30 cellular contexts compared by ENCODE assay signal in genomic region chr1:153293847-153294246, GRCh38. TPM values are rescaled to one million over a fixed set of nuclear protein-coding genes. Genes with fewer than 3 reads are reported as not detected.
DNase-seq lines count a peak whose midpoint lies in the region; ATAC-seq and TF ChIP-seq lines count a peak whose summit lies in the region.
"Had no signal": no experiment of that assay in that cellular context is flagged by ENCODE, and none has a peak within 500 bp of the region (broad histone marks: within the 10 kb centered on the region; RNA-seq: fewer than 3 reads in every experiment).

No MANE protein-coding gene starts in this region.

- no peak overlapping the region for H3K4me3 Mint-ChIP-seq in activated naive CD4-positive, alpha-beta T cell treated with anti-CD3 and anti-CD28 coated beads for 36 hours
- no peak overlapping the region for H3K4me3 Mint-ChIP-seq in activated naive CD4-positive, alpha-beta T cell treated with anti-CD3 and anti-CD28 coated beads, Interleukin-2, amount 10 ng/mL, durations not matched to agents 7 days and 5 days
- peak overlapping the region in 1 of 2 donors; percentile 31 for H3K4me3 Mint-ChIP-seq in stimulated activated naive B cell treated with anti-CD40 and anti-IgM and Interleukin-4, amounts not matched to agents 10 μg/mL and 1 μg/mL and 100 μg/mL, for 72 hours
- H3K4me3 Mint-ChIP-seq: brain, neural crest cell had no signal

- in situ Hi-C loops in KBM-7 (cut with MboI; ENCODE audit: low pct_unique_long_range_greater_than_20kb, low sequenced_read_pairs): no loop called here

- no peak overlapping the region for H3K27ac Mint-ChIP-seq in activated naive CD4-positive, alpha-beta T cell treated with anti-CD3 and anti-CD28 coated beads for 36 hours
- no peak overlapping the region for H3K27ac Mint-ChIP-seq in activated naive CD4-positive, alpha-beta T cell treated with anti-CD3 and anti-CD28 coated beads, Interleukin-2, amount 10 ng/mL, durations not matched to agents 7 days and 5 days
- H3K27ac Mint-ChIP-seq in stimulated activated naive B cell treated with anti-CD40 and anti-IgM and Interleukin-4, amounts not matched to agents 10 μg/mL and 1 μg/mL and 100 μg/mL, for 72 hours: no peak overlapping the region
- H3K27ac Mint-ChIP-seq: brain had no signal

- H3K4me3 ChIP-seq in hepatocyte: no peak overlapping the region
- H3K4me3 ChIP-seq: A549, mucosa of descending colon, SK-N-MC, upper lobe of left lung had no signal

- no peak overlapping the region for H3K27ac ChIP-seq in hepatocyte
- H3K27ac ChIP-seq: A549, HL-60, RWPE1, SK-N-MC, upper lobe of left lung had no signal

- ATAC-seq in stimulated activated naive B cell treated with anti-CD40 and anti-IgM and Interleukin-4, amounts not matched to agents 10 μg/mL and 1 μg/mL and 100 μg/mL, for 72 hours (replicated peaks): peak; percentile 21 to 48
- ATAC-seq in HG02588 (IDR thresholded peaks at IDR 0.05; ENCODE audit: unreplicated experiment): no peak
- ATAC-seq: A549, HepG2, mucosa of descending colon, sciatic nerve had no signal

- TF ChIP-seq CTCF in hepatocyte (IDR thresholded peaks at IDR 0.05; ENCODE audit: poor library complexity): no peak

- H3K4me1 ChIP-seq in hepatocyte (ENCODE audit: insufficient read depth): no peaks in the 10 kb centered on the region
- H3K4me1 ChIP-seq: A549, upper lobe of left lung had no signal

- no peak overlapping the region for H3K4me2 ChIP-seq in hepatocyte
- H3K4me2 ChIP-seq: A549 had no signal

- no peaks in the 10 kb centered on the region for H3K9me2 ChIP-seq in hepatocyte (replicated peaks; ENCODE audit: insufficient read depth)

- CTCF ChIA-PET in activated naive CD4-positive, alpha-beta T cell treated with anti-CD3 and anti-CD28 coated beads for 36 hours (lab: Charles Lee): interaction anchor here (1.5 kb wide), 1 partner anchor 20 kb away, joined by 3 read pairs; no protein-coding TSS in a partner anchor
- CTCF ChIA-PET in activated naive CD4-positive, alpha-beta T cell treated with anti-CD3 and anti-CD28 coated beads, Interleukin-2, amount 10 ng/mL, durations not matched to agents 7 days and 5 days (lab: Charles Lee): no interaction called here

- no peaks in the 10 kb centered on the region for H3K36me3 Mint-ChIP-seq in activated naive CD4-positive, alpha-beta T cell treated with anti-CD3 and anti-CD28 coated beads for 36 hours (ENCODE audit: low read depth)
- H3K36me3 Mint-ChIP-seq in activated naive CD4-positive, alpha-beta T cell treated with anti-CD3 and anti-CD28 coated beads, Interleukin-2, amount 10 ng/mL, durations not matched to agents 7 days and 5 days: no peaks in the 10 kb centered on the region
- H3K36me3 Mint-ChIP-seq in stimulated activated naive B cell treated with anti-CD40 and anti-IgM and Interleukin-4, amounts not matched to agents 10 μg/mL and 1 μg/mL and 100 μg/mL, for 72 hours: no peaks in the 10 kb centered on the region
- H3K36me3 Mint-ChIP-seq: brain had no signal

- WGBS in hepatocyte (ENCODE audit: low lambda C conversion rate, missing lambda C conversion rate): 62% methylated on average over 9 of the region's 9 CpGs

- H4K20me1 ChIP-seq in hepatocyte (ENCODE audit: insufficient read depth, poor library complexity, severe bottlenecking): no peaks in the 10 kb centered on the region

- no peaks in the 10 kb centered on the region for H3K79me2 ChIP-seq in hepatocyte

- no peak overlapping the region for H2AFZ ChIP-seq in hepatocyte

- H3K9me3 Mint-ChIP-seq in activated naive CD4-positive, alpha-beta T cell treated with anti-CD3 and anti-CD28 coated beads for 36 hours: no peaks in the 10 kb centered on the region
- H3K9me3 Mint-ChIP-seq in activated naive CD4-positive, alpha-beta T cell treated with anti-CD3 and anti-CD28 coated beads, Interleukin-2, amount 10 ng/mL, durations not matched to agents 7 days and 5 days: no peaks in the 10 kb centered on the region
- no peaks in the 10 kb centered on the region for H3K9me3 Mint-ChIP-seq in stimulated activated naive B cell treated with anti-CD40 and anti-IgM and Interleukin-4, amounts not matched to agents 10 μg/mL and 1 μg/mL and 100 μg/mL, for 72 hours
- H3K9me3 Mint-ChIP-seq: brain, neural crest cell had no signal

- peak; percentile 27 for DNase-seq in activated naive CD4-positive, alpha-beta T cell treated with anti-CD3 and anti-CD28 coated beads for 36 hours
- no peak for DNase-seq in activated naive CD4-positive, alpha-beta T cell treated with anti-CD3 and anti-CD28 coated beads, Interleukin-2, amount 10 ng/mL, durations not matched to agents 7 days and 5 days
- DNase-seq in KBM-7 (peak; percentile 9), RPMI8226 (no peak), hepatocyte (ENCODE audit: low spot score) (no peak)
- DNase-seq in central memory CD4-positive, alpha-beta T cell: peak; percentile 7
- no peak for DNase-seq in stimulated activated naive B cell treated with anti-CD40 and anti-IgM and Interleukin-4, amounts not matched to agents 10 μg/mL and 1 μg/mL and 100 μg/mL, for 72 hours
- DNase-seq: activated gamma-delta T cell; effector CD4-positive, alpha-beta T cell; erythroblast; foreskin melanocyte; H7; hypothalamus; mucosa of descending colon; NCI-H1417 treated with DMSO at 0.1 percent for 48 hours; NCI-H774; stimulated activated CD8-positive, alpha-beta memory T cell treated with anti-CD3 and anti-CD28 coated beads, Interleukin-4, amount 100 ng/mL, for 48 hours had no signal

- H3K36me3 ChIP-seq in hepatocyte (replicated peaks; ENCODE audit: insufficient read depth, low read depth): no peaks in the 10 kb centered on the region
- H3K36me3 ChIP-seq: upper lobe of left lung had no signal

- peaks cover 8% of the 10 kb centered on the region for H3K27me3 Mint-ChIP-seq in activated naive CD4-positive, alpha-beta T cell treated with anti-CD3 and anti-CD28 coated beads for 36 hours (ENCODE audit: low read depth)
- H3K27me3 Mint-ChIP-seq in activated naive CD4-positive, alpha-beta T cell treated with anti-CD3 and anti-CD28 coated beads, Interleukin-2, amount 10 ng/mL, durations not matched to agents 7 days and 5 days: peaks cover 30% of the 10 kb centered on the region
- H3K27me3 Mint-ChIP-seq in stimulated activated naive B cell treated with anti-CD40 and anti-IgM and Interleukin-4, amounts not matched to agents 10 μg/mL and 1 μg/mL and 100 μg/mL, for 72 hours: peaks cover 5 to 12% of the 10 kb centered on the region in 2 donors

- intact Hi-C loops in activated naive CD4-positive, alpha-beta T cell treated with anti-CD3 and anti-CD28 coated beads for 36 hours (cut with micrococcal nuclease): no loop called here

- H3K27me3 ChIP-seq in hepatocyte: no peaks in the 10 kb centered on the region
- H3K27me3 ChIP-seq: upper lobe of left lung had no signal

- H3K9me3 ChIP-seq in hepatocyte (ENCODE audit: low read depth): no peaks in the 10 kb centered on the region
- H3K9me3 ChIP-seq: A549, mucosa of descending colon, upper lobe of left lung had no signal

- H3K4me1 Mint-ChIP-seq in activated naive CD4-positive, alpha-beta T cell treated with anti-CD3 and anti-CD28 coated beads for 36 hours (ENCODE audit: low read depth): peaks cover 16% of the 10 kb centered on the region
- H3K4me1 Mint-ChIP-seq in activated naive CD4-positive, alpha-beta T cell treated with anti-CD3 and anti-CD28 coated beads, Interleukin-2, amount 10 ng/mL, durations not matched to agents 7 days and 5 days: peaks cover 21% of the 10 kb centered on the region
- peaks cover 48 to 57% of the 10 kb centered on the region in 2 donors for H3K4me1 Mint-ChIP-seq in stimulated activated naive B cell treated with anti-CD40 and anti-IgM and Interleukin-4, amounts not matched to agents 10 μg/mL and 1 μg/mL and 100 μg/mL, for 72 hours
- H3K4me1 Mint-ChIP-seq: brain, neural crest cell had no signal

RNA-seq across cellular contexts. Expression of gene PGLYRP3, which starts 18.9 kb away (rescaled TPM):
- total RNA-seq in activated naive CD4-positive, alpha-beta T cell treated with anti-CD3 and anti-CD28 coated beads for 36 hours: not detected
- not detected in 2 replicates for total RNA-seq in hepatocyte
- polyA plus RNA-seq in hepatocyte: not detected in 2 replicates
- total RNA-seq: H7, HepG2, liver, MCF 10A, mucosa of descending colon, neural crest cell, sciatic nerve, upper lobe of left lung had no signal
- polyA plus RNA-seq: A549, BJ, HepG2, liver had no signal

RNA-seq across cellular contexts. Expression of gene LORICRIN, which starts 34.4 kb away (rescaled TPM):
- total RNA-seq in activated naive CD4-positive, alpha-beta T cell treated with anti-CD3 and anti-CD28 coated beads for 36 hours: not detected
- total RNA-seq in hepatocyte: not detected in 2 replicates
- polyA plus RNA-seq in hepatocyte: not detected in 2 replicates
- total RNA-seq: H7, HepG2, liver, MCF 10A, mucosa of descending colon, neural crest cell, sciatic nerve, upper lobe of left lung had no signal
- polyA plus RNA-seq: A549, BJ, HepG2, liver had no signal

RNA-seq across cellular contexts. Expression of gene PGLYRP4, which starts 54.8 kb away (rescaled TPM):
- not detected for total RNA-seq in activated naive CD4-positive, alpha-beta T cell treated with anti-CD3 and anti-CD28 coated beads for 36 hours
- total RNA-seq in hepatocyte: not detected in 2 replicates
- not detected in 2 replicates for polyA plus RNA-seq in hepatocyte
- total RNA-seq: H7, HepG2, liver, MCF 10A, mucosa of descending colon, neural crest cell, sciatic nerve, upper lobe of left lung had no signal
- polyA plus RNA-seq: A549, BJ, HepG2, liver had no signal

Comparison
In these comparisons a context has a peak if more than half of its experiments do, and no peak if none do; other contexts are left out.
1. DNase-seq: peak in activated naive CD4-positive, alpha-beta T cell treated with anti-CD3 and anti-CD28 coated beads for 36 hours (single experiment), KBM-7 (single experiment) and central memory CD4-positive, alpha-beta T cell (single experiment); none in activated naive CD4-positive, alpha-beta T cell treated with anti-CD3 and anti-CD28 coated beads, Interleukin-2, amount 10 ng/mL, durations not matched to agents 7 days and 5 days (single experiment), stimulated activated naive B cell treated with anti-CD40 and anti-IgM and Interleukin-4, amounts not matched to agents 10 μg/mL and 1 μg/mL and 100 μg/mL, for 72 hours (single experiment), RPMI8226 (single experiment) and hepatocyte (single experiment).